1 cellular context compared by ENCODE assay signal in genomic region chr20:38435555-38435939, GRCh38.
TF ChIP-seq lines count a peak whose summit lies in the region.

No MANE protein-coding gene starts in this region.

TF ChIP-seq in HepG2, 621 proteins besides CTCF, POLR2A, EP300 and RAD21:
- TF ChIP-seq GTF3A (CRISPR knock-in tag; conservative IDR thresholded peaks at IDR 0.05) (no peak; the same call in 1 of the 2 replicates), ZNF383 (CRISPR knock-in tag; IDR thresholded peaks at IDR 0.05; ENCODE audit: borderline replicate concordance) (no peak), TIGD3 (CRISPR knock-in tag; IDR thresholded peaks at IDR 0.05; ENCODE audit: borderline replicate concordance) (no peak), HOXD1 (CRISPR knock-in tag; IDR thresholded peaks at IDR 0.05) (no peak), DBP (CRISPR knock-in tag; IDR thresholded peaks at IDR 0.05; ENCODE audit: not compliant biosample characterization) (no peak), BRCA1 (CRISPR knock-in tag; IDR thresholded peaks at IDR 0.05) (no peak), DMTF1 (CRISPR knock-in tag; IDR thresholded peaks at IDR 0.05) (peak; percentile 11; the same call in 1 of the 2 replicates), NR3C1 (CRISPR knock-in tag; IDR thresholded peaks at IDR 0.05) (peak; percentile 39; the same call in 1 of the 2 replicates), NR2F2 (IDR thresholded peaks at IDR 0.05; ENCODE audit: borderline replicate concordance, low read depth) (no peak), HNF1B (CRISPR knock-in tag; IDR thresholded peaks at IDR 0.05) (no peak), SNAPC2 (CRISPR knock-in tag; IDR thresholded peaks at IDR 0.05) (no peak), ZNF546 (CRISPR knock-in tag; conservative IDR thresholded peaks at IDR 0.05) (no peak), TARDBP (CRISPR knock-in tag; IDR thresholded peaks at IDR 0.05) (no peak), ZNF260 (CRISPR knock-in tag; IDR thresholded peaks at IDR 0.05; ENCODE audit: borderline replicate concordance, low read depth) (no peak), THAP7 (CRISPR knock-in tag; IDR thresholded peaks at IDR 0.05) (no peak), ZBTB38 (CRISPR knock-in tag; IDR thresholded peaks at IDR 0.05) (no peak), MEIS2 (CRISPR knock-in tag; IDR thresholded peaks at IDR 0.05) (no peak), ADNP (CRISPR knock-in tag; IDR thresholded peaks at IDR 0.05) (no peak), ZNF230 (CRISPR knock-in tag; IDR thresholded peaks at IDR 0.05) (no peak), FOXK1 (CRISPR knock-in tag; IDR thresholded peaks at IDR 0.05; ENCODE audit: borderline replicate concordance, low read depth) (no peak), ZNF775 (CRISPR knock-in tag; IDR thresholded peaks at IDR 0.05; ENCODE audit: borderline replicate concordance) (no peak), CCAR2 (optimal IDR thresholded peaks at IDR 0.05; ENCODE audit: low read depth, low read length) (no peak), CERS6 (CRISPR knock-in tag; IDR thresholded peaks at IDR 0.05) (no peak), MYC (CRISPR knock-in tag; IDR thresholded peaks at IDR 0.05; ENCODE audit: borderline replicate concordance) (no peak), ZNF326 (CRISPR knock-in tag; IDR thresholded peaks at IDR 0.05; ENCODE audit: borderline replicate concordance) (no peak), PRDM4 (CRISPR knock-in tag; IDR thresholded peaks at IDR 0.05; ENCODE audit: borderline replicate concordance) (no peak), PAWR (CRISPR knock-in tag; IDR thresholded peaks at IDR 0.05; ENCODE audit: borderline replicate concordance) (no peak; the same call in 1 of the 2 replicates), ZSCAN25 (CRISPR knock-in tag; IDR thresholded peaks at IDR 0.05) (no peak), MTF2 (CRISPR knock-in tag; IDR thresholded peaks at IDR 0.05; ENCODE audit: borderline replicate concordance) (peak; percentile 47; the same call in 1 of the 2 replicates), SMYD3 (CRISPR knock-in tag; IDR thresholded peaks at IDR 0.05) (no peak), TSC22D2 (CRISPR knock-in tag; IDR thresholded peaks at IDR 0.05; ENCODE audit: borderline replicate concordance) (no peak), KDM6A (CRISPR knock-in tag; IDR thresholded peaks at IDR 0.05; ENCODE audit: low read depth) (0 out of 2 replicates have a peak, but pooled peaks have one; percentile 17), SRSF9 (IDR thresholded peaks at IDR 0.05; ENCODE audit: borderline replicate concordance, insufficient read depth, low read depth, low read length, poor library complexity, severe bottlenecking) (no peak), DRAP1 (CRISPR knock-in tag; IDR thresholded peaks at IDR 0.05) (no peak), ZNF354B (CRISPR knock-in tag; IDR thresholded peaks at IDR 0.05) (0 out of 2 replicates have a peak, but pooled peaks have one; percentile 11), THYN1 (CRISPR knock-in tag; IDR thresholded peaks at IDR 0.05; ENCODE audit: borderline replicate concordance, low read depth) (no peak)
- TF ChIP-seq, protein P1, sequence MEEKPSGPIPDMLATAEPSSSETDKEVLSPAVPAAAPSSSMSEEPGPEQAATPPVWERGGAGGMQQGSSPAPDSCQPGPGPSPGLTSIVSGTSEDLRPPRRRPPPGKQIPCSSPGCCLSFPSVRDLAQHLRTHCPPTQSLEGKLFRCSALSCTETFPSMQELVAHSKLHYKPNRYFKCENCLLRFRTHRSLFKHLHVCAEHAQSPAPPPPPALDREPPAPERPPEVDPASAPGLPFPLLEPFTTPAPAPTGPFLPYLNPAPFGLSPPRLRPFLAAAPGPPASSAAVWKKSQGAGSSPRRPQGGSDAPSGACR (CRISPR knock-in tag; IDR thresholded peaks at IDR 0.05), result peak; percentile 5; the same call in 1 of the 2 replicates
- TF ChIP-seq, protein P2, sequence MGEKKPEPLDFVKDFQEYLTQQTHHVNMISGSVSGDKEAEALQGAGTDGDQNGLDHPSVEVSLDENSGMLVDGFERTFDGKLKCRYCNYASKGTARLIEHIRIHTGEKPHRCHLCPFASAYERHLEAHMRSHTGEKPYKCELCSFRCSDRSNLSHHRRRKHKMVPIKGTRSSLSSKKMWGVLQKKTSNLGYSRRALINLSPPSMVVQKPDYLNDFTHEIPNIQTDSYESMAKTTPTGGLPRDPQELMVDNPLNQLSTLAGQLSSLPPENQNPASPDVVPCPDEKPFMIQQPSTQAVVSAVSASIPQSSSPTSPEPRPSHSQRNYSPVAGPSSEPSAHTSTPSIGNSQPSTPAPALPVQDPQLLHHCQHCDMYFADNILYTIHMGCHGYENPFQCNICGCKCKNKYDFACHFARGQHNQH (CRISPR knock-in tag; IDR thresholded peaks at IDR 0.05), result no peak
- TF ChIP-seq, protein P3, sequence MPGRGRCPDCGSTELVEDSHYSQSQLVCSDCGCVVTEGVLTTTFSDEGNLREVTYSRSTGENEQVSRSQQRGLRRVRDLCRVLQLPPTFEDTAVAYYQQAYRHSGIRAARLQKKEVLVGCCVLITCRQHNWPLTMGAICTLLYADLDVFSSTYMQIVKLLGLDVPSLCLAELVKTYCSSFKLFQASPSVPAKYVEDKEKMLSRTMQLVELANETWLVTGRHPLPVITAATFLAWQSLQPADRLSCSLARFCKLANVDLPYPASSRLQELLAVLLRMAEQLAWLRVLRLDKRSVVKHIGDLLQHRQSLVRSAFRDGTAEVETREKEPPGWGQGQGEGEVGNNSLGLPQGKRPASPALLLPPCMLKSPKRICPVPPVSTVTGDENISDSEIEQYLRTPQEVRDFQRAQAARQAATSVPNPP (CRISPR knock-in tag; IDR thresholded peaks at IDR 0.05), result no peak
- TF ChIP-seq, protein P4, sequence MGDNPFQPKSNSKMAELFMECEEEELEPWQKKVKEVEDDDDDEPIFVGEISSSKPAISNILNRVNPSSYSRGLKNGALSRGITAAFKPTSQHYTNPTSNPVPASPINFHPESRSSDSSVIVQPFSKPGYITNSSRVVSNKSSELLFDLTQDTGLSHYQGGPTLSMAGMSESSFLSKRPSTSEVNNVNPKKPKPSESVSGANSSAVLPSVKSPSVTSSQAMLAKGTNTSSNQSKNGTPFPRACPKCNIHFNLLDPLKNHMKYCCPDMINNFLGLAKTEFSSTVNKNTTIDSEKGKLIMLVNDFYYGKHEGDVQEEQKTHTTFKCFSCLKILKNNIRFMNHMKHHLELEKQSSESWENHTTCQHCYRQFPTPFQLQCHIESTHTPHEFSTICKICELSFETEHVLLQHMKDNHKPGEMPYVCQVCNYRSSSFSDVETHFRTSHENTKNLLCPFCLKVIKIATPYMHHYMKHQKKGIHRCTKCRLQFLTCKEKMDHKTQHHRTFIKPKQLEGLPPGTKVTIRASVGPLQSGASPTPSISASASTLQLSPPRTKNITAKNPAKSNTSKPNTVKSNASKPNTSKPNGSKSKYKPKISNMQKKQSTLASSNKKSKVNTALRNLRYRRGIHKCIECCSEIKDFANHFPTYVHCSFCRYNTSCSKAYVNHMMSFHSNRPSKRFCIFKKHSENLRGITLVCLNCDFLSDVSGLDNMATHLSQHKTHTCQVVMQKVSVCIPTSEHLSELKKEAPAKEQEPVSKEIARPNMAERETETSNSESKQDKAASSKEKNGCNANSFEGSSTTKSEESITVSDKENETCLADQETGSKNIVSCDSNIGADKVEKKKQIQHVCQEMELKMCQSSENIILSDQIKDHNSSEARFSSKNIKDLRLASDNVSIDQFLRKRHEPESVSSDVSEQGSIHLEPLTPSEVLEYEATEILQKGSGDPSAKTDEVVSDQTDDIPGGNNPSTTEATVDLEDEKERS (CRISPR knock-in tag; IDR thresholded peaks at IDR 0.05), result no peak
